ENCODE assay signal across 7 cellular contexts in genomic region chr7:72982093-72982492, GRCh38. TPM values are rescaled to one million over a fixed set of nuclear protein-coding genes. Genes with fewer than 3 reads are reported as not detected.
"Had no signal": no experiment of that assay in that cellular context is flagged by ENCODE, and none has a peak within 500 bp of the region (broad histone marks: within the 10 kb centered on the region; RNA-seq: fewer than 3 reads in every experiment).

No MANE protein-coding gene starts in this region.

RNA-seq across cellular contexts. Expression of gene TRIM74, which starts 12.8 kb away (rescaled TPM):
- total RNA-seq: GM23248, GM23338, H4, H7 had no signal
- polyA plus RNA-seq: GM23248, GM23338, H1 had no signal

RNA-seq across cellular contexts. Expression of gene SPDYE8, which starts 47.5 kb away (rescaled TPM):
- total RNA-seq: GM23248, GM23338, H1, H4, H7, H9, HFFc6 had no signal
- polyA plus RNA-seq: H1 had no signal
